Comparison of ENCODE assay signal across 8 cellular contexts in genomic region chr19:29810504-29810871, GRCh38. TPM values are rescaled to one million over a fixed set of nuclear protein-coding genes. Genes with fewer than 3 reads are reported as not detected.
DNase-seq lines count a peak whose midpoint lies in the region; ATAC-seq and TF ChIP-seq lines count a peak whose summit lies in the region.

No MANE protein-coding gene starts in this region.

- H3K9me3 Mint-ChIP-seq in activated CD4-positive, alpha-beta T cell treated with anti-CD3 and anti-CD28 coated beads, Interleukin-2, amount 10 ng/mL, durations not matched to agents 24 days and 14 days, result peaks cover 4% of the 10 kb centered on the region

- no peaks in the 10 kb centered on the region for H3K36me3 ChIP-seq in smooth muscle cell (ENCODE audit: low read depth)

- peak; percentile 63 for DNase-seq in activated CD4-positive, alpha-beta T cell treated with anti-CD3 and anti-CD28 coated beads, Interleukin-2, amount 10 ng/mL, durations not matched to agents 24 days and 14 days
- no peak for DNase-seq in activated CD4-positive, alpha-beta T cell treated with anti-CD3 and anti-CD28 coated beads for 4 hours
- DNase-seq in OCI-M1 (lab: John Stamatoyannopoulos, UW), result peak; percentile 17
- peak; percentile 91 for DNase-seq in epithelial cell of esophagus (ENCODE audit: low read depth)
- DNase-seq in smooth muscle cell (lab: John Stamatoyannopoulos, UW; ENCODE audit: unreplicated experiment), result no peak
- no peak for DNase-seq in dermis blood vessel endothelial cell
- no peak for DNase-seq in activated gamma-delta T cell treated with Interleukin-2 at 50 U/mL for 16 hours

- no peaks in the 10 kb centered on the region for H3K27me3 ChIP-seq in smooth muscle cell (ENCODE audit: low read depth)

- intact Hi-C loops in activated CD4-positive, alpha-beta T cell treated with anti-CD3 and anti-CD28 coated beads, Interleukin-2, amount 10 ng/mL, durations not matched to agents 24 days and 14 days (cut with micrococcal nuclease), result loop anchor here (2.0 kb wide), 2 partner anchors 26 to 62 kb away; no protein-coding TSS in a partner anchor

- H3K4me3 ChIP-seq in epithelial cell of esophagus (ENCODE audit: low read length) (no peak overlapping the region), smooth muscle cell (no peak overlapping the region)

- H3K4me2 ChIP-seq in smooth muscle cell, result peak overlapping the region; percentile 84

- H3K9ac ChIP-seq in smooth muscle cell (ENCODE audit: low read depth), result no peak overlapping the region

- no peak for TF ChIP-seq CTCF in epithelial cell of esophagus (IDR thresholded peaks at IDR 0.05; ENCODE audit: insufficient read depth, low read depth, low read length, missing control alignments)
- TF ChIP-seq CTCF in smooth muscle cell (IDR thresholded peaks at IDR 0.05; ENCODE audit: borderline replicate concordance, insufficient read depth, poor library complexity, severe bottlenecking), result no peak

- peaks cover 13% of the 10 kb centered on the region for H3F3A ChIP-seq in smooth muscle cell (ENCODE audit: low read depth)

- H3K79me2 ChIP-seq in smooth muscle cell (ENCODE audit: low read depth), result no peaks in the 10 kb centered on the region

- peaks cover 17% of the 10 kb centered on the region for H3K36me3 Mint-ChIP-seq in activated CD4-positive, alpha-beta T cell treated with anti-CD3 and anti-CD28 coated beads, Interleukin-2, amount 10 ng/mL, durations not matched to agents 24 days and 14 days (ENCODE audit: low read depth)

- peak overlapping the region; percentile 88 for H3K4me3 Mint-ChIP-seq in activated CD4-positive, alpha-beta T cell treated with anti-CD3 and anti-CD28 coated beads, Interleukin-2, amount 10 ng/mL, durations not matched to agents 24 days and 14 days

- H4K20me1 ChIP-seq in smooth muscle cell (ENCODE audit: low read depth), result no peaks in the 10 kb centered on the region

- H3K27me3 Mint-ChIP-seq in activated CD4-positive, alpha-beta T cell treated with anti-CD3 and anti-CD28 coated beads, Interleukin-2, amount 10 ng/mL, durations not matched to agents 24 days and 14 days, result no peaks in the 10 kb centered on the region

- H3K4me1 Mint-ChIP-seq in activated CD4-positive, alpha-beta T cell treated with anti-CD3 and anti-CD28 coated beads, Interleukin-2, amount 10 ng/mL, durations not matched to agents 24 days and 14 days, result peaks cover 27% of the 10 kb centered on the region

- no peaks in the 10 kb centered on the region for H3K4me1 ChIP-seq in smooth muscle cell (ENCODE audit: low read depth)

- H2AFZ ChIP-seq in smooth muscle cell (ENCODE audit: low read depth), result no peak overlapping the region

- H3K27ac ChIP-seq in smooth muscle cell (ENCODE audit: low read depth), result no peak overlapping the region

- H3K27ac Mint-ChIP-seq in activated CD4-positive, alpha-beta T cell treated with anti-CD3 and anti-CD28 coated beads, Interleukin-2, amount 10 ng/mL, durations not matched to agents 24 days and 14 days, result peak overlapping the region; percentile 93

- WGBS in smooth muscle cell (ENCODE audit: low lambda C conversion rate), result 95% methylated on average over 4 of the region's 4 CpGs

- no peaks in the 10 kb centered on the region for H3K9me3 ChIP-seq in smooth muscle cell (replicated peaks; ENCODE audit: low read depth)

- ATAC-seq in GM19351 (IDR thresholded peaks at IDR 0.05; ENCODE audit: unreplicated experiment), result no peak

RNA-seq across cellular contexts. Expression of gene CCNE1, which starts 1.3 kb away (rescaled TPM):
- 54.5 and 55.8 TPM in 2 replicates for total RNA-seq in activated CD4-positive, alpha-beta T cell treated with anti-CD3 and anti-CD28 coated beads, Interleukin-2, amount 10 ng/mL, durations not matched to agents 24 days and 14 days
- total RNA-seq in smooth muscle cell (17.7 and 26.5 TPM in 2 replicates), dermis blood vessel endothelial cell (5.3 and 8.1 TPM in 2 replicates)
- polyA plus RNA-seq in smooth muscle cell, result 22.4 and 34.4 TPM in 2 replicates

Comparison
In these comparisons a context has a peak if more than half of its experiments do, and no peak if none do; other contexts are left out.
1. DNase-seq: peak in activated CD4-positive, alpha-beta T cell treated with anti-CD3 and anti-CD28 coated beads, Interleukin-2, amount 10 ng/mL, durations not matched to agents 24 days and 14 days (single experiment), OCI-M1 (single experiment) and epithelial cell of esophagus (single experiment); none in activated CD4-positive, alpha-beta T cell treated with anti-CD3 and anti-CD28 coated beads for 4 hours (0 of 2), smooth muscle cell (single experiment), dermis blood vessel endothelial cell (single experiment) and activated gamma-delta T cell treated with Interleukin-2 at 50 U/mL for 16 hours (single experiment).